8 cellular contexts compared by ENCODE assay signal in the genomic region with DNA sequence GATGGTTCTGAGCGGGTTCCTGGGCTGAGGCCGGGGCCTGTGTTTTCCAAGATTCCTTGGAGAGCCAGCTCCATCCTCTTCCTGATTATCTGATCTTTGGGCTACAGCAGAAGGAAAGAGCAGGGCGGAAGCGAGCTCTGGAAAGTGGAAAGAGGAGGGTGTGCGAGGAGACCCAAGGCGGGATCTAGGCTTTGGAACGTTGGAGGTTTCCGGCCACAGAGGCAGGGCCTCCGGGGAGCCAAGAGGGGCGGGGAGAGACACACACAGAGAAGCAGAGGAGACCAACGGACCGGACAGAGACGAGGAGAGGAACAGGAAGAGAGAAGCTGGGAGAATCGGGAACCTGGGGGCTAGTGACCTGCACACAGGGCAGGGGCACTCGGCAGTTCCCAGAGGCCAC. TPM values are rescaled to one million over a fixed set of nuclear protein-coding genes. Genes with fewer than 3 reads are reported as not detected.
A peak's percentile ranks its signal among the peaks of the same experiment; 100 is the strongest.
DNase-seq lines count a peak whose midpoint lies in the region; TF ChIP-seq lines count a peak whose summit lies in the region.

A gene with protein sequence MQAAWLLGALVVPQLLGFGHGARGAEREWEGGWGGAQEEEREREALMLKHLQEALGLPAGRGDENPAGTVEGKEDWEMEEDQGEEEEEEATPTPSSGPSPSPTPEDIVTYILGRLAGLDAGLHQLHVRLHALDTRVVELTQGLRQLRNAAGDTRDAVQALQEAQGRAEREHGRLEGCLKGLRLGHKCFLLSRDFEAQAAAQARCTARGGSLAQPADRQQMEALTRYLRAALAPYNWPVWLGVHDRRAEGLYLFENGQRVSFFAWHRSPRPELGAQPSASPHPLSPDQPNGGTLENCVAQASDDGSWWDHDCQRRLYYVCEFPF (plus strand): TSS at position 296 of the 400 bp plus-strand sequence. CDS start 162 bp downstream, outside the sequence.

- H3K36me3 ChIP-seq in fibroblast of lung (ENCODE audit: control insufficient read depth, insufficient read depth, low read length) = peaks cover 2% of the 10 kb centered on the region
- H3K36me3 ChIP-seq in neutrophil = no peaks in the 10 kb centered on the region

- H4K20me1 ChIP-seq in fibroblast of lung (ENCODE audit: control insufficient read depth, extremely low read depth, insufficient read depth, low read length) = no peaks in the 10 kb centered on the region

- peak within 1 kb of the TSS; percentile 36 for H2AFZ ChIP-seq in fibroblast of lung (ENCODE audit: low read length)

- H3K4me3 ChIP-seq in fibroblast of lung (replicated peaks in 1 of 4; ENCODE audit: control extremely low read depth in 1 of 4, insufficient read depth in 1 of 4, low read depth in 3 of 4, low read length in 4 of 4) (peak within 1 kb of the TSS; percentile 52 to 80 (median 74)), neutrophil (ENCODE audit: low read depth in 1 of 2, low read length in 1 of 2) (peak within 1 kb of the TSS; percentile 57 to 71)

- TF ChIP-seq CTCF in fibroblast of lung (conservative IDR thresholded peaks at IDR 0.05 in 1 of 2, IDR thresholded peaks at IDR 0.05 in 1 of 2; ENCODE audit: low read depth in 1 of 2, low read length in 2 of 2) (no peak), neutrophil (IDR thresholded peaks at IDR 0.05) (no peak)

- peak within 1 kb of the TSS; percentile 77 for H3K27ac ChIP-seq in fibroblast of lung (ENCODE audit: insufficient read depth, low read length)
- peak within 1 kb of the TSS; percentile 45 for H3K27ac ChIP-seq in neutrophil

- H3K9me3 ChIP-seq in fibroblast of lung (ENCODE audit: control insufficient read depth, insufficient read depth, low read depth, low read length) (no peaks in the 10 kb centered on the region), neutrophil (no peaks in the 10 kb centered on the region)

- H3K4me2 ChIP-seq in fibroblast of lung (ENCODE audit: extremely low read depth, insufficient read depth, low read length) = peak within 1 kb of the TSS; percentile 99

- peaks cover 12% of the 10 kb centered on the region for H3K79me2 ChIP-seq in fibroblast of lung (ENCODE audit: control insufficient read depth, insufficient read depth, low read length)

- H3K27me3 ChIP-seq in fibroblast of lung (ENCODE audit: control insufficient read depth, insufficient read depth, low read length) (no peaks in the 10 kb centered on the region), neutrophil (peaks cover 89% of the 10 kb centered on the region)

- H3K9ac ChIP-seq in fibroblast of lung (ENCODE audit: insufficient read depth, low read length) = peak within 1 kb of the TSS; percentile 61

- DNase-seq in GF-D8 (lab: John Stamatoyannopoulos, UW) = peak; percentile 70
- peak; percentile 63 for DNase-seq in SKM-1 (lab: John Stamatoyannopoulos, UW; ENCODE audit: unreplicated experiment)
- DNase-seq in fibroblast of lung (ENCODE audit: low read depth in 2 of 2) = peak in 1 of 2 donors; percentile 62
- no peak for DNase-seq in NCI-H2029 treated with DMSO at 0.1 percent for 48 hours (lab: John Stamatoyannopoulos, UW)
- no peak for DNase-seq in activated CD8-positive, alpha-beta memory T cell treated with anti-CD3 and anti-CD28 coated beads, Interleukin-2, amount 50 U/mL, for 48 hours
- no peak for DNase-seq in NCI-H1930 (lab: John Stamatoyannopoulos, UW)
- no peak for DNase-seq in DMS114 treated with DMSO at 0.1 percent for 48 hours (lab: John Stamatoyannopoulos, UW; ENCODE audit: unreplicated experiment)

- H3K4me1 ChIP-seq in fibroblast of lung (ENCODE audit: control insufficient read depth, extremely low read depth, insufficient read depth, low read length) (peaks cover 25% of the 10 kb centered on the region), neutrophil (ENCODE audit: control insufficient read depth in 1 of 2, insufficient read depth in 1 of 2, low read depth in 1 of 2, low read length in 1 of 2) (peaks cover 31 to 40% of the 10 kb centered on the region in 2 experiments)

RNA-seq across cellular contexts. Expression of the gene that starts here (rescaled TPM):
- 27.5 and 69.4 TPM in 2 replicates for total RNA-seq in fibroblast of lung
- polyA plus RNA-seq in fibroblast of lung = 22.5 and 23.4 TPM in 2 replicates
- 66.2 and 73.6 TPM in 2 replicates for polyA plus RNA-seq in fibroblast of lung (2012)
- polyA minus RNA-seq in fibroblast of lung (ENCODE audit: low replicate concordance) = 4.7 and 7.4 TPM in 2 replicates

Comparison
In these comparisons a context has a peak if more than half of its experiments do, and no peak if none do; other contexts are left out.
1. DNase-seq: peak in GF-D8 (single experiment) and SKM-1 (single experiment); none in NCI-H2029 treated with DMSO at 0.1 percent for 48 hours (single experiment), activated CD8-positive, alpha-beta memory T cell treated with anti-CD3 and anti-CD28 coated beads, Interleukin-2, amount 50 U/mL, for 48 hours (single experiment), NCI-H1930 (0 of 2) and DMS114 treated with DMSO at 0.1 percent for 48 hours (single experiment).